Comparison of ENCODE assay signal across 9 cellular contexts in genomic region chr3:9135930-9136525, GRCh38.
DNase-seq lines count a peak whose midpoint lies in the region; ATAC-seq, FAIRE-seq and TF ChIP-seq lines count a peak whose summit lies in the region.
"Had no signal": no experiment of that assay in that cellular context is flagged by ENCODE, and none has a peak within 500 bp of the region (broad histone marks: within the 10 kb centered on the region; RNA-seq: fewer than 3 reads in every experiment).

No MANE protein-coding gene starts in this region.

- H3K4me2 ChIP-seq in K562 (ENCODE audit: insufficient read depth, low read length): no peak overlapping the region

- TF ChIP-seq EP300 in K562 (IDR thresholded peaks at IDR 0.05; ENCODE audit: low read length) (no peak), sigmoid colon (IDR thresholded peaks at IDR 0.05) (no peak)

- no peaks in the 10 kb centered on the region for H3K79me2 ChIP-seq in K562 (ENCODE audit: control insufficient read depth, insufficient read depth, low read length)

- no TSS peak for BruUV-seq in K562 (replicated peaks; lab: Mats Ljungman, UMichigan)

- intact Hi-C loops in K562 (cut with micrococcal nuclease) (no loop called here), sigmoid colon (cut with DNase I) (no loop called here)

- POLR2A ChIA-PET in K562 (lab: Yijun Ruan, JAX): interaction anchor here (0.7 to 1.0 kb wide), 2 partner anchors 12 to 149 kb away, joined by 3 read pairs; no protein-coding TSS in a partner anchor

- H3K36me3 ChIP-seq in K562 (ENCODE audit: control insufficient read depth, insufficient read depth, low read length) (no peaks in the 10 kb centered on the region), iPS-20b (ENCODE audit: insufficient read depth, low read depth, low read length) (no peaks in the 10 kb centered on the region), sigmoid colon (no peaks in the 10 kb centered on the region)

- H3K27ac ChIP-seq in K562 (ENCODE audit: extremely low read depth, low read depth, low read length): no peak overlapping the region
- no peak overlapping the region for H3K27ac ChIP-seq in iPS-20b (ENCODE audit: low read length)
- no peak overlapping the region for H3K27ac ChIP-seq in sigmoid colon

- DNase-seq in K562 (ENCODE audit: extremely low read depth in 1 of 4, low spot score in 3 of 4) (peak in 1 of 4 experiments; percentile 21), sigmoid colon (no peak), kidney glomerular epithelial cell (lab: John Stamatoyannopoulos, UW) (no peak), NCI-H526 treated with DMSO at 0.1 percent for 48 hours (lab: John Stamatoyannopoulos, UW) (no peak)
- no peak for DNase-seq in central memory CD4-positive, alpha-beta T cell
- DNase-seq: activated CD4-positive, CD25-positive, alpha-beta regulatory T cell had no signal

- H4K20me1 ChIP-seq in K562 (replicated peaks; ENCODE audit: control insufficient read depth, insufficient read depth, low read length): no peaks in the 10 kb centered on the region

- ATAC-seq in HG03432 (IDR thresholded peaks at IDR 0.05; ENCODE audit: unreplicated experiment) (peak; percentile 48), K562 (peak; percentile 55), HG02623 (IDR thresholded peaks at IDR 0.05; ENCODE audit: unreplicated experiment) (no peak)

- no peak overlapping the region for H2AFZ ChIP-seq in K562 (ENCODE audit: low read depth, low read length)

- in situ Hi-C loops in K562 (cut with MboI): no loop called here

- peaks cover 0 to 4% of the 10 kb centered on the region in 2 experiments; a peak in 1 of 5 replicates for H3K4me1 ChIP-seq in K562 (replicated peaks in 1 of 2; ENCODE audit: control insufficient read depth in 2 of 2, insufficient read depth in 2 of 2, low read length in 2 of 2)
- H3K4me1 ChIP-seq in iPS-20b (ENCODE audit: insufficient read depth, low read length): peaks cover 9% of the 10 kb centered on the region; the same call in 1 of the 2 replicates
- peaks cover 0 to 13% (median 8%) of the 10 kb centered on the region in 4 donors for H3K4me1 ChIP-seq in sigmoid colon

- peaks cover 15 to 43% of the 10 kb centered on the region in 2 experiments; a peak in 4 of 5 replicates for H3K27me3 ChIP-seq in K562 (ENCODE audit: control insufficient read depth in 2 of 2, insufficient read depth in 2 of 2, low read length in 2 of 2)
- peaks cover 29% of the 10 kb centered on the region for H3K27me3 ChIP-seq in iPS-20b (ENCODE audit: insufficient read depth, low read length)
- H3K27me3 ChIP-seq in sigmoid colon: peaks cover 0 to 6% (median 4%) of the 10 kb centered on the region in 3 donors

- H3K9ac ChIP-seq in K562 (ENCODE audit: insufficient read depth in 1 of 2, low read depth in 2 of 2, low read length in 2 of 2): no peak overlapping the region
- H3K9ac ChIP-seq in iPS-20b (ENCODE audit: low read depth, low read length): peak overlapping the region; percentile 52; the same call in 1 of the 2 replicates

- H3K9me1 ChIP-seq in K562 (ENCODE audit: control insufficient read depth, insufficient read depth, low read length): no peaks in the 10 kb centered on the region

- TF ChIP-seq POLR2A in K562 (conservative IDR thresholded peaks at IDR 0.05): no peak
- TF ChIP-seq POLR2A in sigmoid colon (IDR thresholded peaks at IDR 0.05): no peak

- TF ChIP-seq RAD21 in K562 (CRISPR knock-in tag; conservative IDR thresholded peaks at IDR 0.05 in 1 of 2, IDR thresholded peaks at IDR 0.05 in 1 of 2): no peak

- H3K9me3 ChIP-seq in K562 (replicated peaks; ENCODE audit: control insufficient read depth, insufficient read depth, low read depth, low read length) (peaks cover 2% of the 10 kb centered on the region; the same call in 1 of the 2 replicates), iPS-20b (ENCODE audit: insufficient read depth, low read depth, low read length) (no peaks in the 10 kb centered on the region; the same call in 1 of the 2 replicates), sigmoid colon (no peaks in the 10 kb centered on the region)

- TF ChIP-seq CTCF in K562 (IDR thresholded peaks at IDR 0.05 in 2 of 3, conservative IDR thresholded peaks at IDR 0.05 in 1 of 3; ENCODE audit: insufficient read depth in 2 of 3, low read depth in 1 of 3, low read length in 3 of 3) (no peak), sigmoid colon (IDR thresholded peaks at IDR 0.05) (no peak)

- WGBS in K562 (ENCODE audit: insufficient coverage, low coverage, missing lambda C conversion rate): 3% methylated on average over 37 of the region's 56 CpGs
- 14 to 32% methylated on average over 56 of the region's 56 CpGs for WGBS in sigmoid colon, 2 donors

- H3K4me3 ChIP-seq in K562 (no peak overlapping the region), iPS-20b (ENCODE audit: low read length) (peak overlapping the region; percentile 65), sigmoid colon (peak overlapping the region; percentile 16 to 51 (median 43))

- no peak for FAIRE-seq in K562 (lab: Jason Lieb, UNC)

- CTCF ChIA-PET in K562 (lab: Yijun Ruan, JAX; ENCODE audit: low intra/inter-chr PET ratio): no interaction called here

TF ChIP-seq in K562, 482 proteins besides CTCF, POLR2A, EP300 and RAD21:
- TF ChIP-seq IRF2 (CRISPR knock-in tag; IDR thresholded peaks at IDR 0.05): no peak
- peak; percentile 37; the same call in 1 of the 2 replicates for TF ChIP-seq VEZF1 (CRISPR knock-in tag; IDR thresholded peaks at IDR 0.05)
- TF ChIP-seq E2F6 (IDR thresholded peaks at IDR 0.05; ENCODE audit: borderline replicate concordance in 1 of 2, extremely low read depth in 1 of 2, insufficient read depth in 1 of 2, insufficient read length in 1 of 2, low read depth in 1 of 2, low read length in 1 of 2, poor library complexity in 1 of 2, severe bottlenecking in 1 of 2): peak in 1 of 2 experiments; percentile 21
